In genomic region chr2:70069049-70069448, GRCh38 we compare ENCODE assay signal across 9 cellular contexts. TPM values are rescaled to one million over a fixed set of nuclear protein-coding genes. Genes with fewer than 3 reads are reported as not detected.
DNase-seq lines count a peak whose midpoint lies in the region; ATAC-seq and TF ChIP-seq lines count a peak whose summit lies in the region.
"Had no signal": no experiment of that assay in that cellular context is flagged by ENCODE, and none has a peak within 500 bp of the region (broad histone marks: within the 10 kb centered on the region; RNA-seq: fewer than 3 reads in every experiment).

No MANE protein-coding gene starts in this region.

- H3K4me2 ChIP-seq in PC-9 (no peak overlapping the region), osteoblast (ENCODE audit: insufficient read depth, low read length) (no peak overlapping the region)

- H3K9me3 ChIP-seq in PC-9 (ENCODE audit: insufficient read depth, low read depth), result no peaks in the 10 kb centered on the region
- no peaks in the 10 kb centered on the region for H3K9me3 ChIP-seq in osteoblast (ENCODE audit: low read depth, low read length)

- peak; percentile 58 for DNase-seq in COLO668 (lab: John Stamatoyannopoulos, UW; ENCODE audit: unreplicated experiment)
- DNase-seq in PC-9, result peak in 1 of 2 experiments; percentile 38
- peak; percentile 80 for DNase-seq in activated naive CD8-positive, alpha-beta T cell treated with anti-CD3 and anti-CD28 coated beads for 36 hours
- no peak for DNase-seq in osteoblast (ENCODE audit: insufficient read length, low spot score, missing footprints)
- DNase-seq in head of caudate nucleus, result no peak
- no peak for DNase-seq in kidney glomerular epithelial cell (lab: John Stamatoyannopoulos, UW)
- DNase-seq in NCI-H524 treated with DMSO at 0.1 percent for 48 hours (lab: John Stamatoyannopoulos, UW), result no peak

- H3K27me3 ChIP-seq in PC-9 (ENCODE audit: insufficient read depth, low read depth) (no peaks in the 10 kb centered on the region), osteoblast (ENCODE audit: insufficient read depth, low read length) (no peaks in the 10 kb centered on the region)

- TF ChIP-seq CTCF in PC-9 (conservative IDR thresholded peaks at IDR 0.05), result no peak
- no peak for TF ChIP-seq CTCF in osteoblast (IDR thresholded peaks at IDR 0.05; ENCODE audit: extremely low read depth, low read depth, low read length)

- H3K9me3 Mint-ChIP-seq in activated naive CD8-positive, alpha-beta T cell treated with anti-CD3 and anti-CD28 coated beads for 36 hours, result no peaks in the 10 kb centered on the region
- H3K9me3 Mint-ChIP-seq: brain had no signal

- POLR2A ChIA-PET in PC-9 (lab: Charles Lee; ENCODE audit: unreplicated experiment), result no interaction called here

- peak; percentile 75 for ATAC-seq in GM21717 (IDR thresholded peaks at IDR 0.05; ENCODE audit: unreplicated experiment)

- H3K27me3 Mint-ChIP-seq in activated naive CD8-positive, alpha-beta T cell treated with anti-CD3 and anti-CD28 coated beads for 36 hours, result no peaks in the 10 kb centered on the region
- H3K27me3 Mint-ChIP-seq: brain had no signal

- no TSS peak for BruUV-seq in PC-9 (replicated peaks; lab: Mats Ljungman, UMichigan)

- H3K36me3 ChIP-seq in PC-9 (ENCODE audit: low read depth) (peaks cover 3% of the 10 kb centered on the region; the same call in 1 of the 2 replicates), osteoblast (ENCODE audit: insufficient read depth, low read length) (peaks cover 11% of the 10 kb centered on the region)

- peak overlapping the region; percentile 83 for H3K27ac Mint-ChIP-seq in activated naive CD8-positive, alpha-beta T cell treated with anti-CD3 and anti-CD28 coated beads for 36 hours

- H3K36me3 Mint-ChIP-seq in activated naive CD8-positive, alpha-beta T cell treated with anti-CD3 and anti-CD28 coated beads for 36 hours, result peaks cover 41% of the 10 kb centered on the region

- H3K27ac ChIP-seq in PC-9, result peak overlapping the region; percentile 27
- peak overlapping the region; percentile 83 for H3K27ac ChIP-seq in osteoblast (ENCODE audit: low read depth, low read length)

- peaks cover 18% of the 10 kb centered on the region for H3F3A ChIP-seq in PC-9 (ENCODE audit: insufficient read depth, low read depth)

- H4K20me1 ChIP-seq in PC-9 (ENCODE audit: insufficient read depth) (no peaks in the 10 kb centered on the region), osteoblast (ENCODE audit: insufficient read depth, low read length) (no peaks in the 10 kb centered on the region)

- H3K4me1 Mint-ChIP-seq in activated naive CD8-positive, alpha-beta T cell treated with anti-CD3 and anti-CD28 coated beads for 36 hours, result peaks cover 45% of the 10 kb centered on the region

- intact Hi-C loops in PC-9 (cut with micrococcal nuclease; ENCODE audit: unreplicated experiment), result no loop called here
- intact Hi-C loops in head of caudate nucleus (cut with DNase I), result no loop called here

- H2AFZ ChIP-seq in PC-9, result no peak overlapping the region
- no peak overlapping the region for H2AFZ ChIP-seq in osteoblast (ENCODE audit: low read length)

- H3K4me1 ChIP-seq in PC-9 (replicated peaks; ENCODE audit: insufficient read depth) (no peaks in the 10 kb centered on the region), osteoblast (ENCODE audit: insufficient read depth, low read length) (peaks cover 18% of the 10 kb centered on the region)

- CTCF ChIA-PET in PC-9 (lab: Charles Lee), result no interaction called here

- H3K4me3 ChIP-seq in PC-9 (no peak overlapping the region), osteoblast (ENCODE audit: insufficient read depth, low read length) (no peak overlapping the region)

- peak overlapping the region; percentile 12 for H3K4me3 Mint-ChIP-seq in activated naive CD8-positive, alpha-beta T cell treated with anti-CD3 and anti-CD28 coated beads for 36 hours
- H3K4me3 Mint-ChIP-seq: brain had no signal

- H3K79me2 ChIP-seq in PC-9 (ENCODE audit: low read depth) (no peaks in the 10 kb centered on the region; the same call in 1 of the 2 replicates), osteoblast (ENCODE audit: insufficient read depth, low read length) (no peaks in the 10 kb centered on the region)

- H3K9me2 ChIP-seq in PC-9 (ENCODE audit: insufficient read depth), result no peaks in the 10 kb centered on the region

RNA-seq across cellular contexts. Expression of gene PCBP1, which starts 18.2 kb away (rescaled TPM):
- 148 and 227 TPM in 2 replicates for total RNA-seq in PC-9 (2021)
- 100 to 1,000 TPM; 449 to 455 TPM for total RNA-seq in activated naive CD8-positive, alpha-beta T cell treated with anti-CD3 and anti-CD28 coated beads for 36 hours
- total RNA-seq in osteoblast, result 55.7 and 70.7 TPM in 2 replicates

Comparison
In these comparisons a context has a peak if more than half of its experiments do, and no peak if none do; other contexts are left out.
1. DNase-seq: peak in COLO668 (single experiment) and activated naive CD8-positive, alpha-beta T cell treated with anti-CD3 and anti-CD28 coated beads for 36 hours (single experiment); none in osteoblast (single experiment), head of caudate nucleus (0 of 42), kidney glomerular epithelial cell (single experiment) and NCI-H524 treated with DMSO at 0.1 percent for 48 hours (single experiment).